ENCODE assay signal across 8 cellular contexts in genomic region chr19:41876847-41877489, GRCh38. TPM values are rescaled to one million over a fixed set of nuclear protein-coding genes. Genes with fewer than 3 reads are reported as not detected.
DNase-seq lines count a peak whose midpoint lies in the region; ATAC-seq, FAIRE-seq and TF ChIP-seq lines count a peak whose summit lies in the region.

CD79A (plus strand) TSS chr19:41877279; CDS start chr19:41877305, 26 bp downstream.

- H3K4me2 ChIP-seq in mesenchymal stem cell (ENCODE audit: low read length, poor library complexity, severe bottlenecking), result no peak within 1 kb of the TSS

- H3K27ac ChIP-seq in duodenal mucosa (ENCODE audit: low read depth, low read length) (peak within 1 kb of the TSS; percentile 42), mesenchymal stem cell (ENCODE audit: low read length, poor library complexity, severe bottlenecking) (no peak within 1 kb of the TSS)

- H2BK5ac ChIP-seq in mesenchymal stem cell (ENCODE audit: low read depth, low read length, poor library complexity, severe bottlenecking), result no peak within 1 kb of the TSS

- H3K4me1 ChIP-seq in duodenal mucosa (ENCODE audit: control insufficient read depth in 1 of 2, insufficient read depth in 2 of 2, low read length in 2 of 2) (peaks cover 12 to 36% of the 10 kb centered on the region in 2 donors), mesenchymal stem cell (ENCODE audit: control insufficient read depth, insufficient read depth, low read depth, low read length) (no peaks in the 10 kb centered on the region)

- TF ChIP-seq CTCF in GM06990 (IDR thresholded peaks at IDR 0.05; ENCODE audit: insufficient read depth, low read length, poor library complexity, severe bottlenecking), result no peak

- peak within 1 kb of the TSS; percentile 78 for H3K4me3 ChIP-seq in GM06990 (replicated peaks; ENCODE audit: low read depth, low read length)
- H3K4me3 ChIP-seq in duodenal mucosa (ENCODE audit: low read depth in 1 of 2, low read length in 2 of 2), result peak within 1 kb of the TSS; percentile 28 to 35
- H3K4me3 ChIP-seq in mesenchymal stem cell (ENCODE audit: insufficient read depth in 1 of 2, low read depth in 1 of 2, low read length in 2 of 2), result no peak within 1 kb of the TSS

- ATAC-seq in HG03196 (IDR thresholded peaks at IDR 0.05; ENCODE audit: unreplicated experiment), result peak; percentile 57

- H2BK12ac ChIP-seq in mesenchymal stem cell (ENCODE audit: low read length in 2 of 2), result no peak within 1 kb of the TSS

- H3K18ac ChIP-seq in mesenchymal stem cell (ENCODE audit: low read depth in 1 of 2, low read length in 2 of 2), result no peak within 1 kb of the TSS

- H3K27me3 ChIP-seq in GM06990 (replicated peaks; ENCODE audit: control insufficient read depth, insufficient read depth, low read length) (no peaks in the 10 kb centered on the region), duodenal mucosa (ENCODE audit: control insufficient read depth in 1 of 2, insufficient read depth in 2 of 2, low read length in 2 of 2) (no peaks in the 10 kb centered on the region), mesenchymal stem cell (ENCODE audit: control insufficient read depth in 1 of 2, insufficient read depth in 1 of 2, low read length in 2 of 2) (peaks cover 15 to 26% of the 10 kb centered on the region in 2 experiments)

- H3K9ac ChIP-seq in duodenal mucosa (ENCODE audit: low read depth in 1 of 2, low read length in 2 of 2) (no peak within 1 kb of the TSS), mesenchymal stem cell (ENCODE audit: low read length) (no peak within 1 kb of the TSS)

- no peak within 1 kb of the TSS for H4K8ac ChIP-seq in mesenchymal stem cell (ENCODE audit: low read length)

- peaks cover 13% of the 10 kb centered on the region for H3K36me3 ChIP-seq in GM06990 (ENCODE audit: control insufficient read depth, insufficient read depth, low read length)
- peaks cover 0 to 6% of the 10 kb centered on the region in 2 donors for H3K36me3 ChIP-seq in duodenal mucosa (ENCODE audit: control insufficient read depth in 1 of 2, insufficient read depth in 2 of 2, low read length in 2 of 2)
- H3K36me3 ChIP-seq in mesenchymal stem cell (ENCODE audit: control insufficient read depth in 1 of 2, insufficient read depth in 2 of 2, low read depth in 1 of 2, low read length in 2 of 2), result peaks cover 11 to 13% of the 10 kb centered on the region in 2 experiments

- peak; percentile 99 for FAIRE-seq in GM19239 (lab: Jason Lieb, UNC)

- DNase-seq in GM06990 (ENCODE audit: extremely low read depth, insufficient read length), result peak; percentile 87
- peak; percentile 75 for DNase-seq in GM19239 (ENCODE audit: insufficient read length, low spot score)
- no peak for DNase-seq in mesenchymal stem cell
- no peak for DNase-seq in NCI-H2029 treated with DMSO at 0.1 percent for 48 hours (lab: John Stamatoyannopoulos, UW)
- DNase-seq in GM03348 (ENCODE audit: low spot score), result no peak
- DNase-seq in DMS 273 treated with DMSO at 0.1 percent for 48 hours (lab: John Stamatoyannopoulos, UW), result no peak

- no peaks in the 10 kb centered on the region for H3K79me1 ChIP-seq in mesenchymal stem cell (replicated peaks; ENCODE audit: low read length, poor library complexity, severe bottlenecking)

- H3K9me3 ChIP-seq in duodenal mucosa (ENCODE audit: control insufficient read depth in 1 of 2, low read length in 2 of 2) (no peaks in the 10 kb centered on the region), mesenchymal stem cell (ENCODE audit: control insufficient read depth, low read length) (no peaks in the 10 kb centered on the region)

- no peak within 1 kb of the TSS for H2BK120ac ChIP-seq in mesenchymal stem cell (ENCODE audit: low read depth, low read length)

- H2AFZ ChIP-seq in mesenchymal stem cell (ENCODE audit: low read depth, low read length), result no peak within 1 kb of the TSS

- no peak within 1 kb of the TSS for H2BK15ac ChIP-seq in mesenchymal stem cell (ENCODE audit: low read depth, poor library complexity, severe bottlenecking)

- no peak within 1 kb of the TSS for H4K91ac ChIP-seq in mesenchymal stem cell (ENCODE audit: low read length)

- H2AK5ac ChIP-seq in mesenchymal stem cell (ENCODE audit: low read length, severe bottlenecking), result no peak within 1 kb of the TSS

- WGBS in mesenchymal stem cell, result 85% methylated on average over 2 of the region's 5 CpGs

- peak within 1 kb of the TSS in 1 of 2 experiments; percentile 20 for H3K14ac ChIP-seq in mesenchymal stem cell (ENCODE audit: low read length in 2 of 2)

- no peak within 1 kb of the TSS for H3K4ac ChIP-seq in mesenchymal stem cell (ENCODE audit: low read depth in 1 of 2, low read length in 2 of 2)

- H3K23ac ChIP-seq in mesenchymal stem cell (ENCODE audit: low read length in 2 of 2), result no peak within 1 kb of the TSS

RNA-seq across cellular contexts. Expression of gene CD79A, which starts in this region (rescaled TPM):
- polyA plus RNA-seq in mesenchymal stem cell (2013, experiment 1 of 2), result 0.28 TPM
- polyA plus RNA-seq in mesenchymal stem cell (2013, experiment 2 of 2), result 0.32 TPM

Comparison
In these comparisons a context has a peak if more than half of its experiments do, and no peak if none do; other contexts are left out.
1. DNase-seq: peak in GM06990 (single experiment) and GM19239 (single experiment); none in mesenchymal stem cell (single experiment), NCI-H2029 treated with DMSO at 0.1 percent for 48 hours (single experiment), GM03348 (single experiment) and DMS 273 treated with DMSO at 0.1 percent for 48 hours (single experiment).
2. H3K4me3 ChIP-seq: peak in GM06990 (single experiment) and duodenal mucosa (2 of 2); none in mesenchymal stem cell (0 of 2).